In the genomic region with DNA sequence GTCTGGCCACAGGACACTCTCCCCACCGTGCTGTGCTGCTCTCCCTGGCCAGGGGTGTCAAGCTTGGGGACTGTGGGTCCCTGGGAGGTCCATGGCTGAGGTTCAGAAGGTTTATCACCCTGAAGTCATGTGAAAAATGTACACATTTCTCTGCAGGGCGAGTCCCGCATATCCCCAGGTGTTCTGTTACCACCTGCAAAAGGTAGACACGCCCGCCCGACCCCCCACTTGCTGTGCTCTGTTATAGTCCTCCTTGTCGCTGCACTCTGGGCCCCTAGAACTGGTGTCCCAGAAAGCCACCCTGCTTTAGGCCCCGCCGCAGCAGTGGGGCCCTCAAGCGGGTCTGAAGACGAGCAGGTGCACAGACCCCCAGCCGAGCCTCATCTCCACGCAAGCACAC, we compare ENCODE assay signal across 1 cellular context.
TF ChIP-seq lines count a peak whose summit lies in the region.

No MANE protein-coding gene starts in this region.

TF ChIP-seq in A549, 52 proteins besides CTCF, POLR2A, EP300 and RAD21:
- TF ChIP-seq ZC3H11A (IDR thresholded peaks at IDR 0.05) (no peak), TP53 (CRISPR knock-in tag; IDR thresholded peaks at IDR 0.05) (no peak), FOSL2 (IDR thresholded peaks at IDR 0.05) (no peak), FOSL2 (CRISPR knock-in tag; IDR thresholded peaks at IDR 0.05) (no peak), CEBPB (IDR thresholded peaks at IDR 0.05) (no peak), RCOR1 (IDR thresholded peaks at IDR 0.05; ENCODE audit: low read depth, low read length) (no peak), MAX (IDR thresholded peaks at IDR 0.05) (no peak), ESRRA (IDR thresholded peaks at IDR 0.05; ENCODE audit: borderline replicate concordance, low read length) (no peak), RFX5 (IDR thresholded peaks at IDR 0.05) (no peak), NFE2L2 (conservative IDR thresholded peaks at IDR 0.05; ENCODE audit: low read length) (no peak), KDM1A (IDR thresholded peaks at IDR 0.05; ENCODE audit: low read depth) (no peak), POLR2AphosphoS2 (conservative IDR thresholded peaks at IDR 0.05; ENCODE audit: low read length) (no peak), GATA3 (IDR thresholded peaks at IDR 0.05; ENCODE audit: borderline replicate concordance) (no peak), SMC3 (IDR thresholded peaks at IDR 0.05) (no peak), RARB (CRISPR knock-in tag; IDR thresholded peaks at IDR 0.05) (no peak), JUN (IDR thresholded peaks at IDR 0.05) (no peak), NPAS2 (CRISPR knock-in tag; IDR thresholded peaks at IDR 0.05; ENCODE audit: borderline replicate concordance) (no peak), FOXS1 (CRISPR knock-in tag; IDR thresholded peaks at IDR 0.05) (no peak), EHMT2 (IDR thresholded peaks at IDR 0.05; ENCODE audit: low read depth) (no peak)
- TF ChIP-seq, protein P1, sequence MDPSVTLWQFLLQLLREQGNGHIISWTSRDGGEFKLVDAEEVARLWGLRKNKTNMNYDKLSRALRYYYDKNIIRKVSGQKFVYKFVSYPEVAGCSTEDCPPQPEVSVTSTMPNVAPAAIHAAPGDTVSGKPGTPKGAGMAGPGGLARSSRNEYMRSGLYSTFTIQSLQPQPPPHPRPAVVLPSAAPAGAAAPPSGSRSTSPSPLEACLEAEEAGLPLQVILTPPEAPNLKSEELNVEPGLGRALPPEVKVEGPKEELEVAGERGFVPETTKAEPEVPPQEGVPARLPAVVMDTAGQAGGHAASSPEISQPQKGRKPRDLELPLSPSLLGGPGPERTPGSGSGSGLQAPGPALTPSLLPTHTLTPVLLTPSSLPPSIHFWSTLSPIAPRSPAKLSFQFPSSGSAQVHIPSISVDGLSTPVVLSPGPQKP (IDR thresholded peaks at IDR 0.05; ENCODE audit: low read depth, low read length), result no peak
- TF ChIP-seq, protein P2, sequence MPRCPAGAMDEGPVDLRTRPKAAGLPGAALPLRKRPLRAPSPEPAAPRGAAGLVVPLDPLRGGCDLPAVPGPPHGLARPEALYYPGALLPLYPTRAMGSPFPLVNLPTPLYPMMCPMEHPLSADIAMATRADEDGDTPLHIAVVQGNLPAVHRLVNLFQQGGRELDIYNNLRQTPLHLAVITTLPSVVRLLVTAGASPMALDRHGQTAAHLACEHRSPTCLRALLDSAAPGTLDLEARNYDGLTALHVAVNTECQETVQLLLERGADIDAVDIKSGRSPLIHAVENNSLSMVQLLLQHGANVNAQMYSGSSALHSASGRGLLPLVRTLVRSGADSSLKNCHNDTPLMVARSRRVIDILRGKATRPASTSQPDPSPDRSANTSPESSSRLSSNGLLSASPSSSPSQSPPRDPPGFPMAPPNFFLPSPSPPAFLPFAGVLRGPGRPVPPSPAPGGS (IDR thresholded peaks at IDR 0.05), result no peak
